Comparison of ENCODE assay signal across 8 cellular contexts in the genomic region with DNA sequence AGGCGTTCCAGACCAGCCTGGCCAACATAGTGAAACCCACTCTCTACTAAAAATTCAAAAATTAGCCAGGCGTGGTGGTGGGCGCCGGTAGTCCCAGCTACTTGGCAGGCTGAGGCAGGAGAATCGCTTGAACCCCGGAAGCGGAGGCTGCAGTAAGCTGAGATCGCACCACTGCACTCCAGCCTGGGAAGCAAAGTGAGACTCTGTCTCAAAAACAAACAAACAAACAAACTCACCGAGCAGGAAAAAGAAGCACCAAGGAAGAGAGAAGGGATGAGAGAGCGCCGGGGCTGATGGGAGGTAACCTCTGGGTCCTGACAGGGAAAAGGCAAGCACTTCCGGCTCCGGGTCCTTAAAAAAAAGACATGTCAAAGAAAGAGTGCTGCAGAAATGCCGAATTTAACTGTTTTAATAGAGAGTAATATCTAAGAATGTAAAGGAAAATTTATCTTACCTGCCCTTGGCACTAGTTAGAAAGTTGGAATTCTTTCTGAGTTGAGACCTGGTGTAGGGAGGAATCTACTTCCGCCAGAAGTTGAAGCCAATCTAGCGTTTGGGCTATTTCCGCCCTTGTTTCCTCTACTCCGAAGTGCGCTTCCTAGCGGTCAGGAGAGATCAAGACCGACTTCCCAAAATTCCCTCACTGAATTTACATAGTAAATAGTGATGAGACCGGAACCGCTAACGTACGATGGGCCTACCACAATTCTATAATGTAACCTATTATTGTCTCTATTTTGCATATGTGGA.
A peak's percentile ranks its signal among the peaks of the same experiment; 100 is the strongest.
DNase-seq lines count a peak whose midpoint lies in the region; ATAC-seq and TF ChIP-seq lines count a peak whose summit lies in the region.

No MANE protein-coding gene starts in this region.

- peak; percentile 89 for TF ChIP-seq CTCF in astrocyte of the spinal cord (IDR thresholded peaks at IDR 0.05; ENCODE audit: low read depth, low read length)

- H3K4me3 ChIP-seq in astrocyte of the spinal cord (ENCODE audit: low read depth, low read length): peak overlapping the region; percentile 76

- in situ Hi-C loops in astrocyte of the spinal cord (cut with HindIII; ENCODE audit: low sequenced_read_pairs): no loop called here

- peak; percentile 87 for ATAC-seq in HG02943 (IDR thresholded peaks at IDR 0.05; ENCODE audit: low read depth, unreplicated experiment)

- DNase-seq in NK-92 treated with Interleukin-12 subunit alpha and Interleukin-12 subunit beta, amount 100 ng/mL, for 24 hours (lab: John Stamatoyannopoulos, UW): peak; percentile 68
- DNase-seq in NK-92 (lab: John Stamatoyannopoulos, UW; ENCODE audit: unreplicated experiment): no peak
- DNase-seq in NCI-H187 (lab: John Stamatoyannopoulos, UW): peak; percentile 69 to 81
- DNase-seq in T-helper 22 cell (ENCODE audit: low read depth): peak; percentile 68
- DNase-seq in astrocyte of the spinal cord (ENCODE audit: low read depth, low spot score): peak; percentile 97
- DNase-seq in hippocampal formation (lab: John Stamatoyannopoulos, UW): peak; percentile 82 to 97
- peak; percentile 96 for DNase-seq in retina
